5 cellular contexts compared by ENCODE assay signal in the genomic region with DNA sequence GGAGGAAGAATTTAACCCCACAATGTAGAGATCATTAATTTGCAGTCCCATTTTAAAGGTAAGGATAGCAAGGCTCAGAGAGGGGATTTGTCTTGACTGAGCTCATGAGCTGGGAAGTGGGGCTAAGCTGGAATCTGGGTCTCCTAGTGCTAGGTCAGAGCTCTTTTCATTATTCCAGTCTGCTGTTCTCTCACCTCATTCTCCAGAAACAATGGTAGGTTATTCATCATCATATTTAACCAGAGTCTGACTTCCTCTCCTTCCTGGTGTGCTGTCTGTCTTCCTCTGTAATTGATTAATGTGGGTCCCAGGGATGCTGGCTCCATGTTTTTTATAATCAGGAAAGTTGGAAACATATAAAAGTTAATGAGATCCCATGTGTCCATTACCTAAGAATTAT.
"Had no signal": no experiment of that assay in that cellular context is flagged by ENCODE, and none has a peak within 500 bp of the region (broad histone marks: within the 10 kb centered on the region; RNA-seq: fewer than 3 reads in every experiment).

No MANE protein-coding gene starts in this region.

- DNase-seq: H9, HCEC 1CT, IMR-90 had no signal

- ATAC-seq: GM23338, K562 had no signal
